1 cellular context compared by ENCODE assay signal in genomic region chr4:89309154-89309553, GRCh38. TPM values are rescaled to one million over a fixed set of nuclear protein-coding genes. Genes with fewer than 3 reads are reported as not detected.
"Had no signal": no experiment of that assay in that cellular context is flagged by ENCODE, and none has a peak within 500 bp of the region (broad histone marks: within the 10 kb centered on the region; RNA-seq: fewer than 3 reads in every experiment).

No MANE protein-coding gene starts in this region.

RNA-seq across cellular contexts. Expression of gene GPRIN3, which starts 1.6 kb away (rescaled TPM):
- polyA plus RNA-seq: keratinocyte had no signal
